ENCODE assay signal across 22 cellular contexts in genomic region chr6:14828146-14828705, GRCh38.
"Had no signal": no experiment of that assay in that cellular context is flagged by ENCODE, and none has a peak within 500 bp of the region (broad histone marks: within the 10 kb centered on the region; RNA-seq: fewer than 3 reads in every experiment).

No MANE protein-coding gene starts in this region.

- FAIRE-seq: TTC549 had no signal

- ATAC-seq: foreskin keratinocyte; naive thymus-derived CD4-positive, alpha-beta T cell; right lobe of liver; upper lobe of right lung had no signal

- H3K27me3 Mint-ChIP-seq: activated naive CD4-positive, alpha-beta T cell treated with anti-CD3 and anti-CD28 coated beads, Interleukin-2, amount 50 U/mL, for 24 hours had no signal

- H3K36me3 Mint-ChIP-seq: activated naive CD4-positive, alpha-beta T cell treated with anti-CD3 and anti-CD28 coated beads, Interleukin-2, amount 50 U/mL, for 24 hours had no signal

- H3K36me3 ChIP-seq: brain microvascular endothelial cell, left ventricle myocardium inferior, right lobe of liver, thyroid gland, upper lobe of right lung had no signal

- DNase-seq: activated CD4-positive, alpha-beta T cell treated with anti-CD3 and anti-CD28 coated beads for 1 hour; activated gamma-delta T cell treated with Interleukin-2 at 50 U/mL for 16 hours; activated T-cell treated with anti-CD3 and anti-CD28 coated beads, Interleukin-2, amount 50 U/mL, for 1 hour; anterior cingulate cortex; brain microvascular endothelial cell; caudate nucleus; effector CD8-positive, alpha-beta T cell; foreskin keratinocyte; kidney glomerular epithelial cell; left ventricle myocardium inferior; naive thymus-derived CD4-positive, alpha-beta T cell; occipital lobe; right lobe of liver; stimulated activated CD4-positive, alpha-beta T cell treated with anti-CD3 and anti-CD28 coated beads, Interleukin-1b, Interleukin-23, amount 100 ng/mL, for 48 hours; substantia nigra; thyroid gland; upper lobe of right lung had no signal

- H3K27ac ChIP-seq: brain microvascular endothelial cell, foreskin keratinocyte, left ventricle myocardium inferior, right lobe of liver, skin epidermis, thyroid gland, upper lobe of right lung had no signal

- H3K9me3 ChIP-seq: left ventricle myocardium inferior, right lobe of liver, thyroid gland, upper lobe of right lung had no signal

- H3K9me3 Mint-ChIP-seq: activated naive CD4-positive, alpha-beta T cell treated with anti-CD3 and anti-CD28 coated beads, Interleukin-2, amount 50 U/mL, for 24 hours; stimulated activated naive CD8-positive, alpha-beta T cell treated with anti-CD3 and anti-CD28 coated beads, Interleukin-15, Interleukin-2, amounts not matched to agents 100 ng/mL and 50 ng/mL, for 24 hours had no signal

- H3K27me3 ChIP-seq: brain microvascular endothelial cell, foreskin keratinocyte, right lobe of liver, thyroid gland, upper lobe of right lung had no signal

- H3K27ac Mint-ChIP-seq: activated naive CD4-positive, alpha-beta T cell treated with anti-CD3 and anti-CD28 coated beads, Interleukin-2, amount 50 U/mL, for 24 hours; dendritic cell treated with granulocyte-macrophage colony-stimulating factor and Interleukin-4, amounts not matched to agents 40 ng/mL and 50 ng/mL, for 4 days; naive thymus-derived CD4-positive, alpha-beta T cell; stimulated activated naive CD8-positive, alpha-beta T cell treated with anti-CD3 and anti-CD28 coated beads, Interleukin-15, Interleukin-2, amounts not matched to agents 100 ng/mL and 50 ng/mL, for 24 hours had no signal

- H3K4me3 ChIP-seq: left ventricle myocardium inferior, right lobe of liver, skin epidermis, thyroid gland, upper lobe of right lung had no signal

- H3K4me3 Mint-ChIP-seq: activated naive CD4-positive, alpha-beta T cell treated with anti-CD3 and anti-CD28 coated beads, Interleukin-2, amount 50 U/mL, for 24 hours; dendritic cell treated with granulocyte-macrophage colony-stimulating factor and Interleukin-4, amounts not matched to agents 40 ng/mL and 50 ng/mL, for 4 days; naive thymus-derived CD4-positive, alpha-beta T cell; stimulated activated naive CD8-positive, alpha-beta T cell treated with anti-CD3 and anti-CD28 coated beads, Interleukin-15, Interleukin-2, amounts not matched to agents 100 ng/mL and 50 ng/mL, for 24 hours had no signal

- H3K4me1 ChIP-seq: foreskin keratinocyte, right lobe of liver, upper lobe of right lung had no signal
